Comparison of ENCODE assay signal across 8 cellular contexts in the genomic region with DNA sequence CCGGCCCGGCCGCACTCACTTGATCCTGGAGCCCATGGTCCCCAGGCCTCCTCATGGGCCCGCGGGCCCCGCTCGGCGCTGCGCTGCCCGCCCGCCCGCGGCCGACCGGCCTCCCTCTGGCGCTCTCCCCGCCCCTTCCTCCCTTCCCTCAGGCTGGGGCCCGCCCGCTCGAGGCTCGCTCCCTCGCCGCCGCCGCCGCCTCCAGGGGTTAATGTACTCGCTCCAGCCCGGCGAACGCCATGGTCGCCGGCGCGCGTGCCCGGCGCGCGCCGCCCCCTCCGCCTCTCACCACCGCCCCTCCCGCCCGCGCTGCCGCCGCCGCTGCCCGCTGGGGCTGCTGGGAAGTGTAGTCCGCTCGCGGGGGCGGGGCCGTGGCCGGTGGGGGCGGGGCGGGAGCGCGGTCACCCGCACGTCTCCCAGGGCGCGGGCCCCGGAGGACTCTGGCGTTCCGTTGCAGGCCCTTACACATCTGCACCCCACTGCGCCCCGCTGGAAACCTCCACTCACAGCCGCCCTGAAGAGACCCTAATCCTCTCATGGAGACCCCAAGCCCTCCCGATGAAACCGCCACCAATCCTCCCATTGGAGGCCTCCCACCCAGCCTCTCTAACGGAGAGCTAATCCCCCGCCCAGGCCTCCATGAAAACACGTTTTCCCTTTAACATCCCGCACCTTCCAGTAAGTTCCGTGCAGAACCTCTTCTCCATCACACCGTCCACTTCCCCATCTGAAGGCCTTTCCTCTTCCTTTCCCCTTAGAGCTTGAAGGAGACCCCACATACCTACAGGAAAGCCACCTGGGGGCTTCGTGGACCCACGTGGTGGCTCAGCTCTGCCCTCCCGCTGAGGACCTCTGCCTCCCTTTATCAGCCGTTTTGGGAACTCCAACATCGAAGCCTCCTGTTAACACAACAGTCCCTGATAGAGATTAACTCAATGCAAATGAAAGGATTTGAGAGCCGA. TPM values are rescaled to one million over a fixed set of nuclear protein-coding genes. Genes with fewer than 3 reads are reported as not detected.
DNase-seq lines count a peak whose midpoint lies in the region; ATAC-seq and TF ChIP-seq lines count a peak whose summit lies in the region.

A gene with protein sequence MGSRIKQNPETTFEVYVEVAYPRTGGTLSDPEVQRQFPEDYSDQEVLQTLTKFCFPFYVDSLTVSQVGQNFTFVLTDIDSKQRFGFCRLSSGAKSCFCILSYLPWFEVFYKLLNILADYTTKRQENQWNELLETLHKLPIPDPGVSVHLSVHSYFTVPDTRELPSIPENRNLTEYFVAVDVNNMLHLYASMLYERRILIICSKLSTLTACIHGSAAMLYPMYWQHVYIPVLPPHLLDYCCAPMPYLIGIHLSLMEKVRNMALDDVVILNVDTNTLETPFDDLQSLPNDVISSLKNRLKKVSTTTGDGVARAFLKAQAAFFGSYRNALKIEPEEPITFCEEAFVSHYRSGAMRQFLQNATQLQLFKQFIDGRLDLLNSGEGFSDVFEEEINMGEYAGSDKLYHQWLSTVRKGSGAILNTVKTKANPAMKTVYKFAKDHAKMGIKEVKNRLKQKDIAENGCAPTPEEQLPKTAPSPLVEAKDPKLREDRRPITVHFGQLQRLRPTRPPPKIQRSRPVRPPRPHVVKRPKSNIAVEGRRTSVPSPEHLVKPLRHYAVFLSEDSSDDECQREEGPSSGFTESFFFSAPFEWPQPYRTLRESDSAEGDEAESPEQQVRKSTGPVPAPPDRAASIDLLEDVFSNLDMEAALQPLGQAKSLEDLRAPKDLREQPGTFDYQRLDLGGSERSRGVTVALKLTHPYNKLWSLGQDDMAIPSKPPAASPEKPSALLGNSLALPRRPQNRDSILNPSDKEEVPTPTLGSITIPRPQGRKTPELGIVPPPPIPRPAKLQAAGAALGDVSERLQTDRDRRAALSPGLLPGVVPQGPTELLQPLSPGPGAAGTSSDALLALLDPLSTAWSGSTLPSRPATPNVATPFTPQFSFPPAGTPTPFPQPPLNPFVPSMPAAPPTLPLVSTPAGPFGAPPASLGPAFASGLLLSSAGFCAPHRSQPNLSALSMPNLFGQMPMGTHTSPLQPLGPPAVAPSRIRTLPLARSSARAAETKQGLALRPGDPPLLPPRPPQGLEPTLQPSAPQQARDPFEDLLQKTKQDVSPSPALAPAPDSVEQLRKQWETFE (minus strand): TSS at position 257 of the 962 bp plus-strand sequence. CDS start 221 bp downstream, at position 36.

- H3K27ac Mint-ChIP-seq in GM23338 = peak within 1 kb of the TSS; percentile 15; the same call in 1 of the 2 replicates
- H3K27ac Mint-ChIP-seq in neural progenitor cell = peak within 1 kb of the TSS; percentile 91

- H2AFZ ChIP-seq in GM23338 (peak within 1 kb of the TSS; percentile 97), neural progenitor cell (replicated peaks) (peak within 1 kb of the TSS; percentile 78)

- H3K36me3 Mint-ChIP-seq in GM23338 (ENCODE audit: low read depth) (peaks cover 2% of the 10 kb centered on the region; the same call in 2 of the 3 replicates), neural progenitor cell (peaks cover 2% of the 10 kb centered on the region)

- H3K36me3 ChIP-seq in DOHH2 (ENCODE audit: control insufficient read depth, low read length) = no peaks in the 10 kb centered on the region
- H3K36me3 ChIP-seq in GM23338 (ENCODE audit: insufficient read depth) = no peaks in the 10 kb centered on the region
- H3K36me3 ChIP-seq in neural progenitor cell = no peaks in the 10 kb centered on the region
- no peaks in the 10 kb centered on the region for H3K36me3 ChIP-seq in stomach smooth muscle (ENCODE audit: control insufficient read depth in 2 of 2, insufficient read depth in 2 of 2, low read length in 2 of 2)

- H3K9me2 ChIP-seq in DOHH2 (replicated peaks; ENCODE audit: control insufficient read depth, low read length) = no peaks in the 10 kb centered on the region
- H3K9me2 ChIP-seq in GM23338 (ENCODE audit: insufficient read depth) = no peaks in the 10 kb centered on the region

- peak within 1 kb of the TSS; percentile 82 for H3K4me3 Mint-ChIP-seq in GM23338
- H3K4me3 Mint-ChIP-seq in neural progenitor cell = peak within 1 kb of the TSS; percentile 91

- no peaks in the 10 kb centered on the region; the same call in 1 of the 2 replicates for H3F3A ChIP-seq in DOHH2 (ENCODE audit: control insufficient read depth, insufficient read depth)
- no peaks in the 10 kb centered on the region; the same call in 1 of the 2 replicates for H3F3A ChIP-seq in GM23338 (replicated peaks; ENCODE audit: low read depth)
- peaks cover 21% of the 10 kb centered on the region for H3F3A ChIP-seq in neural progenitor cell (ENCODE audit: low read depth)

- H3K9me3 Mint-ChIP-seq in GM23338 (no peaks in the 10 kb centered on the region), neural progenitor cell (peaks cover under 1% of the 10 kb centered on the region)

- H3K79me2 ChIP-seq in DOHH2 (ENCODE audit: control insufficient read depth, low read length) (peaks cover 44% of the 10 kb centered on the region), GM23338 (replicated peaks; ENCODE audit: insufficient read depth) (peaks cover 40% of the 10 kb centered on the region), neural progenitor cell (ENCODE audit: low read depth) (peaks cover 44% of the 10 kb centered on the region)

- H3K4me2 ChIP-seq in DOHH2 (ENCODE audit: low read length) (peak within 1 kb of the TSS; percentile 75), GM23338 (peak within 1 kb of the TSS; percentile 95), neural progenitor cell (peak within 1 kb of the TSS; percentile 98)

- H3K4me1 Mint-ChIP-seq in GM23338 (peaks cover 55% of the 10 kb centered on the region), neural progenitor cell (peaks cover 31% of the 10 kb centered on the region)

- H3K4me1 ChIP-seq in DOHH2 (ENCODE audit: control insufficient read depth, low read length) (peaks cover 45% of the 10 kb centered on the region), GM23338 (ENCODE audit: insufficient read depth) (peaks cover 46% of the 10 kb centered on the region), neural progenitor cell (peaks cover 52% of the 10 kb centered on the region), stomach smooth muscle (ENCODE audit: control insufficient read depth, insufficient read depth, low read length) (peaks cover 11% of the 10 kb centered on the region)

- H3K27ac ChIP-seq in DOHH2 (ENCODE audit: low read depth, low read length) = peak within 1 kb of the TSS; percentile 7; the same call in 1 of the 2 replicates
- H3K27ac ChIP-seq in GM23338 (ENCODE audit: low read depth) = no peak within 1 kb of the TSS
- no peak within 1 kb of the TSS for H3K27ac ChIP-seq in neural progenitor cell
- no peak within 1 kb of the TSS for H3K27ac ChIP-seq in stomach smooth muscle (ENCODE audit: low read length)

- TF ChIP-seq CTCF in DOHH2 (IDR thresholded peaks at IDR 0.05; ENCODE audit: low read depth, low read length, poor library complexity, severe bottlenecking) = no peak
- no peak for TF ChIP-seq CTCF in GM23338 (conservative IDR thresholded peaks at IDR 0.05; ENCODE audit: low read depth in 2 of 2)
- TF ChIP-seq CTCF in foreskin fibroblast (IDR thresholded peaks at IDR 0.05; ENCODE audit: low read depth, low read length) = no peak
- no peak for TF ChIP-seq CTCF in neural progenitor cell (IDR thresholded peaks at IDR 0.05)

- H3K4me3 ChIP-seq in DOHH2 (ENCODE audit: low read length) = peak within 1 kb of the TSS; percentile 77
- H3K4me3 ChIP-seq in GM23338 = peak within 1 kb of the TSS; percentile 80
- peak within 1 kb of the TSS; percentile 82 to 88 for H3K4me3 ChIP-seq in foreskin fibroblast (ENCODE audit: low read depth in 1 of 2, low read length in 2 of 2)
- peak within 1 kb of the TSS; percentile 76 for H3K4me3 ChIP-seq in neural progenitor cell
- peak within 1 kb of the TSS; percentile 65 to 79 for H3K4me3 ChIP-seq in stomach smooth muscle (ENCODE audit: low read length in 2 of 2)

- H3K27me3 Mint-ChIP-seq in GM23338 (ENCODE audit: insufficient read depth, low read depth, poor library complexity) (peaks cover 12% of the 10 kb centered on the region), neural progenitor cell (ENCODE audit: insufficient read depth, low read depth) (peaks cover 7% of the 10 kb centered on the region)

- H3K9ac ChIP-seq in neural progenitor cell (peak within 1 kb of the TSS; percentile 28), stomach smooth muscle (ENCODE audit: low read length in 2 of 2) (peak within 1 kb of the TSS; percentile 47 to 73)

- H3K27me3 ChIP-seq in DOHH2 (ENCODE audit: control insufficient read depth, low read length) = peaks cover 6% of the 10 kb centered on the region; the same call in 1 of the 2 replicates
- H3K27me3 ChIP-seq in GM23338 (ENCODE audit: insufficient read depth) = peaks cover 5% of the 10 kb centered on the region; the same call in 1 of the 2 replicates
- H3K27me3 ChIP-seq in neural progenitor cell = no peaks in the 10 kb centered on the region
- no peaks in the 10 kb centered on the region for H3K27me3 ChIP-seq in stomach smooth muscle (ENCODE audit: control insufficient read depth in 1 of 2, insufficient read depth in 2 of 2, low read length in 2 of 2)

- H3K9me3 ChIP-seq in DOHH2 (ENCODE audit: control insufficient read depth, insufficient read depth, low read length) = no peaks in the 10 kb centered on the region
- H3K9me3 ChIP-seq in neural progenitor cell (ENCODE audit: low read depth) = no peaks in the 10 kb centered on the region
- no peaks in the 10 kb centered on the region for H3K9me3 ChIP-seq in stomach smooth muscle (ENCODE audit: control insufficient read depth in 2 of 2, low read length in 2 of 2)

- DNase-seq in GM23338 (ENCODE audit: low spot score) = peak; percentile 92
- DNase-seq in LHCN-M2 (ENCODE audit: low read depth) = peak; percentile 87
- DNase-seq in SHP77 (lab: John Stamatoyannopoulos, UW) = peak; percentile 72 to 87
- peak; percentile 81 for DNase-seq in activated gamma-delta T cell (lab: John Stamatoyannopoulos, UW)
- peak; percentile 92 to 97 for DNase-seq in foreskin fibroblast
- DNase-seq in neural progenitor cell (ENCODE audit: low spot score) = peak; percentile 97

- H4K20me1 ChIP-seq in DOHH2 (ENCODE audit: control insufficient read depth, insufficient read depth, low read depth, low read length) = no peaks in the 10 kb centered on the region
- peaks cover 8% of the 10 kb centered on the region for H4K20me1 ChIP-seq in GM23338 (replicated peaks; ENCODE audit: insufficient read depth)
- H4K20me1 ChIP-seq in neural progenitor cell (ENCODE audit: low read depth) = peaks cover 39% of the 10 kb centered on the region

- peak; percentile 78 for ATAC-seq in GM23338

TF ChIP-seq in GM23338, 12 proteins besides CTCF, POLR2A, EP300 and RAD21:
- TF ChIP-seq NANOG (IDR thresholded peaks at IDR 0.05; ENCODE audit: borderline replicate concordance) = no peak
- no peak for TF ChIP-seq EZH2phosphoT487 (IDR thresholded peaks at IDR 0.05; ENCODE audit: unreplicated experiment)
- TF ChIP-seq STAT1 (IDR thresholded peaks at IDR 0.05; ENCODE audit: unreplicated experiment) = no peak
- peak; percentile 43 for TF ChIP-seq POLR2AphosphoS5 (IDR thresholded peaks at IDR 0.05; ENCODE audit: low read depth)

RNA-seq across cellular contexts. Expression of the gene that starts here (rescaled TPM):
- total RNA-seq in GM23338 (2014; rRNA removed; shearing (Covaris generic)) = 27.7 and 28.7 TPM in 2 replicates
- polyA plus RNA-seq in GM23338 (2016; fragmentation: Nextera tagmentation; extraction: Ambion mirVana) = 12.5 and 13.1 TPM in 2 replicates
- total RNA-seq in LHCN-M2 (2014; rRNA removed) (20.6 and 21.9 TPM in 2 replicates), neural progenitor cell (ENCODE audit: low replicate concordance) (37.4 and 48.1 TPM in 2 replicates)
- 27.4 TPM for polyA plus RNA-seq in LHCN-M2 (2012)
